ENCODE assay signal across 1 cellular context in the genomic region with DNA sequence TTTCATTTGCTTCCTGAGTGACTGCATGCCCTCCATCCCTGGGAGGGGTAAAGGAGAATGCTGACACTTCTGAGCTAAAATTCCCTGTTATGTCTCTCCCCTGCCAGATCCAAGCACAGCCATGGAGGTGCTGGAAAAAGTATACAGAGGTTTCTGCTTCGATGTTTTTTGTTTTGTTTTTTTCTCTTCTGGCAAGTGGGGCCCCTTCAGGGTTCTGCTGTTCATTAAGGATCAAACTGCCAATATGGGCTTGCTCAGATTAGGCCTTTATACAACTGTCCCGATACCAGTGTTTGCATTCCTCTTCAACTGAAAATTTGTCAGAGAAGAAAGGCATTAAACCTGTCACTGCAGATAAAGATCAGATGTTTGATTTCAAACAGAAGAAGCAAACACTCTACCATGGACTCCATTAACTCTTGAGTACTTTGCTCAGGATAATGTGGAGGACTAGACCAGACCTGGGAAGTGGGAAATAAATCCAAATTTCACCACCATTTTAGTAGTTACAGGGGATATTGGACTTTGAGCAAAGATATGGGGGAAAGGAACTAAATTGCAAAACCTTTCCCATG.
TF ChIP-seq lines count a peak whose summit lies in the region.

No MANE protein-coding gene starts in this region.

TF ChIP-seq in H1, 55 proteins besides CTCF, POLR2A, EP300 and RAD21:
- TF ChIP-seq, protein P1, sequence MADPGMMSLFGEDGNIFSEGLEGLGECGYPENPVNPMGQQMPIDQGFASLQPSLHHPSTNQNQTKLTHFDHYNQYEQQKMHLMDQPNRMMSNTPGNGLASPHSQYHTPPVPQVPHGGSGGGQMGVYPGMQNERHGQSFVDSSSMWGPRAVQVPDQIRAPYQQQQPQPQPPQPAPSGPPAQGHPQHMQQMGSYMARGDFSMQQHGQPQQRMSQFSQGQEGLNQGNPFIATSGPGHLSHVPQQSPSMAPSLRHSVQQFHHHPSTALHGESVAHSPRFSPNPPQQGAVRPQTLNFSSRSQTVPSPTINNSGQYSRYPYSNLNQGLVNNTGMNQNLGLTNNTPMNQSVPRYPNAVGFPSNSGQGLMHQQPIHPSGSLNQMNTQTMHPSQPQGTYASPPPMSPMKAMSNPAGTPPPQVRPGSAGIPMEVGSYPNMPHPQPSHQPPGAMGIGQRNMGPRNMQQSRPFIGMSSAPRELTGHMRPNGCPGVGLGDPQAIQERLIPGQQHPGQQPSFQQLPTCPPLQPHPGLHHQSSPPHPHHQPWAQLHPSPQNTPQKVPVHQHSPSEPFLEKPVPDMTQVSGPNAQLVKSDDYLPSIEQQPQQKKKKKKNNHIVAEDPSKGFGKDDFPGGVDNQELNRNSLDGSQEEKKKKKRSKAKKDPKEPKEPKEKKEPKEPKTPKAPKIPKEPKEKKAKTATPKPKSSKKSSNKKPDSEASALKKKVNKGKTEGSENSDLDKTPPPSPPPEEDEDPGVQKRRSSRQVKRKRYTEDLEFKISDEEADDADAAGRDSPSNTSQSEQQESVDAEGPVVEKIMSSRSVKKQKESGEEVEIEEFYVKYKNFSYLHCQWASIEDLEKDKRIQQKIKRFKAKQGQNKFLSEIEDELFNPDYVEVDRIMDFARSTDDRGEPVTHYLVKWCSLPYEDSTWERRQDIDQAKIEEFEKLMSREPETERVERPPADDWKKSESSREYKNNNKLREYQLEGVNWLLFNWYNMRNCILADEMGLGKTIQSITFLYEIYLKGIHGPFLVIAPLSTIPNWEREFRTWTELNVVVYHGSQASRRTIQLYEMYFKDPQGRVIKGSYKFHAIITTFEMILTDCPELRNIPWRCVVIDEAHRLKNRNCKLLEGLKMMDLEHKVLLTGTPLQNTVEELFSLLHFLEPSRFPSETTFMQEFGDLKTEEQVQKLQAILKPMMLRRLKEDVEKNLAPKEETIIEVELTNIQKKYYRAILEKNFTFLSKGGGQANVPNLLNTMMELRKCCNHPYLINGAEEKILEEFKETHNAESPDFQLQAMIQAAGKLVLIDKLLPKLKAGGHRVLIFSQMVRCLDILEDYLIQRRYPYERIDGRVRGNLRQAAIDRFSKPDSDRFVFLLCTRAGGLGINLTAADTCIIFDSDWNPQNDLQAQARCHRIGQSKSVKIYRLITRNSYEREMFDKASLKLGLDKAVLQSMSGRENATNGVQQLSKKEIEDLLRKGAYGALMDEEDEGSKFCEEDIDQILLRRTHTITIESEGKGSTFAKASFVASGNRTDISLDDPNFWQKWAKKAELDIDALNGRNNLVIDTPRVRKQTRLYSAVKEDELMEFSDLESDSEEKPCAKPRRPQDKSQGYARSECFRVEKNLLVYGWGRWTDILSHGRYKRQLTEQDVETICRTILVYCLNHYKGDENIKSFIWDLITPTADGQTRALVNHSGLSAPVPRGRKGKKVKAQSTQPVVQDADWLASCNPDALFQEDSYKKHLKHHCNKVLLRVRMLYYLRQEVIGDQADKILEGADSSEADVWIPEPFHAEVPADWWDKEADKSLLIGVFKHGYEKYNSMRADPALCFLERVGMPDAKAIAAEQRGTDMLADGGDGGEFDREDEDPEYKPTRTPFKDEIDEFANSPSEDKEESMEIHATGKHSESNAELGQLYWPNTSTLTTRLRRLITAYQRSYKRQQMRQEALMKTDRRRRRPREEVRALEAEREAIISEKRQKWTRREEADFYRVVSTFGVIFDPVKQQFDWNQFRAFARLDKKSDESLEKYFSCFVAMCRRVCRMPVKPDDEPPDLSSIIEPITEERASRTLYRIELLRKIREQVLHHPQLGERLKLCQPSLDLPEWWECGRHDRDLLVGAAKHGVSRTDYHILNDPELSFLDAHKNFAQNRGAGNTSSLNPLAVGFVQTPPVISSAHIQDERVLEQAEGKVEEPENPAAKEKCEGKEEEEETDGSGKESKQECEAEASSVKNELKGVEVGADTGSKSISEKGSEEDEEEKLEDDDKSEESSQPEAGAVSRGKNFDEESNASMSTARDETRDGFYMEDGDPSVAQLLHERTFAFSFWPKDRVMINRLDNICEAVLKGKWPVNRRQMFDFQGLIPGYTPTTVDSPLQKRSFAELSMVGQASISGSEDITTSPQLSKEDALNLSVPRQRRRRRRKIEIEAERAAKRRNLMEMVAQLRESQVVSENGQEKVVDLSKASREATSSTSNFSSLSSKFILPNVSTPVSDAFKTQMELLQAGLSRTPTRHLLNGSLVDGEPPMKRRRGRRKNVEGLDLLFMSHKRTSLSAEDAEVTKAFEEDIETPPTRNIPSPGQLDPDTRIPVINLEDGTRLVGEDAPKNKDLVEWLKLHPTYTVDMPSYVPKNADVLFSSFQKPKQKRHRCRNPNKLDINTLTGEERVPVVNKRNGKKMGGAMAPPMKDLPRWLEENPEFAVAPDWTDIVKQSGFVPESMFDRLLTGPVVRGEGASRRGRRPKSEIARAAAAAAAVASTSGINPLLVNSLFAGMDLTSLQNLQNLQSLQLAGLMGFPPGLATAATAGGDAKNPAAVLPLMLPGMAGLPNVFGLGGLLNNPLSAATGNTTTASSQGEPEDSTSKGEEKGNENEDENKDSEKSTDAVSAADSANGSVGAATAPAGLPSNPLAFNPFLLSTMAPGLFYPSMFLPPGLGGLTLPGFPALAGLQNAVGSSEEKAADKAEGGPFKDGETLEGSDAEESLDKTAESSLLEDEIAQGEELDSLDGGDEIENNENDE (IDR thresholded peaks at IDR 0.05; ENCODE audit: insufficient replicate concordance, low read length), result no peak
- TF ChIP-seq PHF8 (conservative IDR thresholded peaks at IDR 0.05; ENCODE audit: low read depth, low read length) (no peak), NANOG (IDR thresholded peaks at IDR 0.05; ENCODE audit: insufficient read depth, low read depth, low read length, poor library complexity, severe bottlenecking) (no peak), EGR1 (IDR thresholded peaks at IDR 0.05; ENCODE audit: borderline replicate concordance, low read depth, low read length) (no peak), RFX5 (IDR thresholded peaks at IDR 0.05; ENCODE audit: borderline replicate concordance, low read depth, low read length) (no peak), SIRT6 (IDR thresholded peaks at IDR 0.05; ENCODE audit: low read length) (no peak), SP2 (IDR thresholded peaks at IDR 0.05; ENCODE audit: low read length) (no peak), TCF12 (IDR thresholded peaks at IDR 0.05; ENCODE audit: low read depth, low read length) (no peak), SIN3A (conservative IDR thresholded peaks at IDR 0.05 in 1 of 2, IDR thresholded peaks at IDR 0.05 in 1 of 2; ENCODE audit: low read depth in 1 of 2, low read length in 2 of 2) (no peak), BACH1 (IDR thresholded peaks at IDR 0.05; ENCODE audit: low read length) (no peak), POLR2AphosphoS5 (IDR thresholded peaks at IDR 0.05; ENCODE audit: low read depth, low read length) (no peak), KDM5A (IDR thresholded peaks at IDR 0.05; ENCODE audit: low read length) (no peak), ZNF274 (IDR thresholded peaks at IDR 0.05; ENCODE audit: borderline replicate concordance, extremely low read depth, low read length) (no peak), SUZ12 (IDR thresholded peaks at IDR 0.05; ENCODE audit: low read length) (no peak), SAP30 (IDR thresholded peaks at IDR 0.05; ENCODE audit: insufficient read depth, insufficient replicate concordance, low read length) (no peak), NRF1 (IDR thresholded peaks at IDR 0.05; ENCODE audit: low read depth, low read length) (no peak), TAF7 (optimal IDR thresholded peaks at IDR 0.05; ENCODE audit: borderline replicate concordance, low read depth, low read length) (no peak)
